ENCODE assay signal across 10 cellular contexts in genomic region chr5:81631124-81631523, GRCh38.
A peak's percentile ranks its signal among the peaks of the same experiment; 100 is the strongest.
DNase-seq lines count a peak whose midpoint lies in the region; ATAC-seq and TF ChIP-seq lines count a peak whose summit lies in the region.
"Had no signal": no experiment of that assay in that cellular context is flagged by ENCODE, and none has a peak within 500 bp of the region (broad histone marks: within the 10 kb centered on the region; RNA-seq: fewer than 3 reads in every experiment).

No MANE protein-coding gene starts in this region.

- POLR2A ChIA-PET in PC-3 (lab: Charles Lee; ENCODE audit: unreplicated experiment) = no interaction called here

- no TSS peak for BruUV-seq in PC-3 (replicated peaks; lab: Mats Ljungman, UMichigan)

- H3F3A ChIP-seq in PC-3 (ENCODE audit: low read length, unreplicated experiment) = no peaks in the 10 kb centered on the region

- peaks cover 32% of the 10 kb centered on the region for H3K79me2 ChIP-seq in KMS-11 (ENCODE audit: insufficient read depth, low read depth)
- H3K79me2 ChIP-seq in PC-3 (ENCODE audit: low read length) = no peaks in the 10 kb centered on the region

- DNase-seq in naive B cell (no peak), NCI-H1105 treated with DMSO at 0.1 percent for 48 hours (lab: John Stamatoyannopoulos, UW) (no peak), nephron progenitor cell (no peak), CD1c-positive myeloid dendritic cell (ENCODE audit: extremely low spot score) (no peak), PC-3 (no peak)

- H3K9me3 Mint-ChIP-seq in naive B cell = peaks cover 0 to 6% (median 0%) of the 10 kb centered on the region in 7 donors
- no peaks in the 10 kb centered on the region for H3K9me3 Mint-ChIP-seq in nephron progenitor cell

- TF ChIP-seq CTCF in KMS-11 (conservative IDR thresholded peaks at IDR 0.05; ENCODE audit: low read depth, low read length) (no peak), nephron progenitor cell (IDR thresholded peaks at IDR 0.05) (no peak), PC-3 (conservative IDR thresholded peaks at IDR 0.05; ENCODE audit: low read depth, low read length) (no peak)

- peak overlapping the region; percentile 51 for H3K9ac ChIP-seq in KMS-11
- H3K9ac ChIP-seq in PC-3 (ENCODE audit: low read length) = no peak overlapping the region

- H3K9me2 ChIP-seq in PC-3 (replicated peaks; ENCODE audit: low read length) = no peaks in the 10 kb centered on the region

- H3K27me3 ChIP-seq in KMS-11 (ENCODE audit: insufficient read depth, low read depth) = no peaks in the 10 kb centered on the region
- H3K27me3 ChIP-seq in PC-3 (ENCODE audit: low read length) = no peaks in the 10 kb centered on the region

- intact Hi-C loops in PC-3 (cut with micrococcal nuclease) = no loop called here

- H3K4me1 Mint-ChIP-seq in naive B cell (peaks cover 8 to 23% (median 23%) of the 10 kb centered on the region in 3 donors), nephron progenitor cell (peaks cover 9% of the 10 kb centered on the region)

- peak overlapping the region; percentile 75 for H3K4me2 ChIP-seq in KMS-11
- no peak overlapping the region for H3K4me2 ChIP-seq in PC-3 (ENCODE audit: low read length)

- H4K20me1 ChIP-seq in KMS-11 (ENCODE audit: insufficient read depth) (no peaks in the 10 kb centered on the region), PC-3 (ENCODE audit: low read length) (no peaks in the 10 kb centered on the region)

- peaks cover 11 to 20% of the 10 kb centered on the region in 2 donors for H3K36me3 Mint-ChIP-seq in naive B cell
- H3K36me3 Mint-ChIP-seq in nephron progenitor cell (ENCODE audit: low read depth) = peaks cover 33% of the 10 kb centered on the region

- no peaks in the 10 kb centered on the region for H3K27me3 Mint-ChIP-seq in naive B cell
- no peaks in the 10 kb centered on the region for H3K27me3 Mint-ChIP-seq in nephron progenitor cell (ENCODE audit: low read depth, poor library complexity)

- peak overlapping the region; percentile 85 for H3K27ac ChIP-seq in KMS-11
- H3K27ac ChIP-seq in PC-3 (ENCODE audit: low read length) = no peak overlapping the region
- H3K27ac ChIP-seq: coronary artery, SK-N-MC had no signal

- ATAC-seq in GM18511 (IDR thresholded peaks at IDR 0.05; ENCODE audit: unreplicated experiment) = peak; percentile 69
- ATAC-seq in GM21576 (IDR thresholded peaks at IDR 0.05; ENCODE audit: unreplicated experiment) = peak; percentile 82
- peak; percentile 77 to 81 for ATAC-seq in naive B cell (ENCODE audit: low read depth in 2 of 2)
- no peak for ATAC-seq in PC-3

- CTCF ChIA-PET in PC-3 (lab: Charles Lee) = no interaction called here

- no peaks in the 10 kb centered on the region for H3K9me3 ChIP-seq in PC-3 (ENCODE audit: low read length)

- H3K4me3 Mint-ChIP-seq in naive B cell (peak overlapping the region in 3 of 8 donors; percentile 2 to 59 (median 26)), nephron progenitor cell (no peak overlapping the region)

- H3K36me3 ChIP-seq in KMS-11 (ENCODE audit: insufficient read depth) = no peaks in the 10 kb centered on the region
- no peaks in the 10 kb centered on the region for H3K36me3 ChIP-seq in PC-3 (ENCODE audit: low read depth, low read length)

- H3K27ac Mint-ChIP-seq in naive B cell (peak overlapping the region in 2 of 6 donors; percentile 7 to 15), nephron progenitor cell (no peak overlapping the region)

- H3K4me3 ChIP-seq in KMS-11 (IDR thresholded peaks at IDR 0.05; ENCODE audit: insufficient read depth, low read depth, low read length) = no peak overlapping the region
- H3K4me3 ChIP-seq in PC-3 (ENCODE audit: low read length) = no peak overlapping the region
- H3K4me3 ChIP-seq: coronary artery, SK-N-MC had no signal

- H2AFZ ChIP-seq in KMS-11 (ENCODE audit: low read depth) = no peak overlapping the region
- H2AFZ ChIP-seq in PC-3 (ENCODE audit: low read length) = no peak overlapping the region

- H3K4me1 ChIP-seq in KMS-11 (ENCODE audit: low read depth, poor library complexity, severe bottlenecking) (peaks cover 94% of the 10 kb centered on the region), PC-3 (ENCODE audit: insufficient read depth, low read length) (peaks cover 13% of the 10 kb centered on the region)
